19 cellular contexts compared by ENCODE assay signal in genomic region chr6:104599821-104600658, GRCh38.
"Had no signal": no experiment of that assay in that cellular context is flagged by ENCODE, and none has a peak within 500 bp of the region (broad histone marks: within the 10 kb centered on the region; RNA-seq: fewer than 3 reads in every experiment).

No MANE protein-coding gene starts in this region.

- H3K9me3 Mint-ChIP-seq: activated naive CD8-positive, alpha-beta T cell treated with anti-CD3 and anti-CD28 coated beads, Interleukin-2, amount 10 ng/mL, durations not matched to agents 7 days and 5 days; stimulated activated effector memory CD8-positive, alpha-beta T cell treated with anti-CD3 and anti-CD28 coated beads, Interleukin-12 subunit alpha, Interleukin-12 subunit beta, amount 100 ng/mL, for 72 hours had no signal

- H3K4me3 ChIP-seq: gastroesophageal sphincter, heart left ventricle, lung, ovary, right lobe of liver, thoracic aorta, upper lobe of right lung had no signal

- H3K27ac Mint-ChIP-seq: activated CD4-positive, alpha-beta T cell treated with anti-CD3 and anti-CD28 coated beads for 36 hours; activated naive CD8-positive, alpha-beta T cell treated with anti-CD3 and anti-CD28 coated beads, Interleukin-2, amount 10 ng/mL, durations not matched to agents 7 days and 5 days; natural killer cell; stimulated activated effector memory CD8-positive, alpha-beta T cell treated with anti-CD3 and anti-CD28 coated beads, Interleukin-12 subunit alpha, Interleukin-12 subunit beta, amount 100 ng/mL, for 72 hours; WTC11 had no signal

- H3K27me3 ChIP-seq: gastroesophageal sphincter, heart left ventricle, ovary, right lobe of liver, upper lobe of right lung had no signal

- H3K27ac ChIP-seq: gastroesophageal sphincter, heart left ventricle, ovary, right lobe of liver, thoracic aorta, upper lobe of right lung had no signal

- DNase-seq: activated CD4-positive, alpha-beta T cell treated with anti-CD3 and anti-CD28 coated beads for 36 hours; activated CD4-positive, alpha-beta T cell treated with anti-CD3 and anti-CD28 coated beads, Interleukin-2, amount 50 U/mL, for 48 hours; activated naive CD8-positive, alpha-beta T cell treated with anti-CD3 and anti-CD28 coated beads, Interleukin-2, amount 10 ng/mL, durations not matched to agents 7 days and 5 days; aorta; heart left ventricle; kidney; natural killer cell; ovary; right lobe of liver; small intestine; stimulated activated CD4-positive, alpha-beta T cell treated with anti-CD3 and anti-CD28 coated beads, Interleukin-4, amount 100 ng/mL, for 24 hours; T1000; upper lobe of right lung had no signal

- H3K36me3 Mint-ChIP-seq: activated naive CD8-positive, alpha-beta T cell treated with anti-CD3 and anti-CD28 coated beads, Interleukin-2, amount 10 ng/mL, durations not matched to agents 7 days and 5 days; natural killer cell; stimulated activated effector memory CD8-positive, alpha-beta T cell treated with anti-CD3 and anti-CD28 coated beads, Interleukin-12 subunit alpha, Interleukin-12 subunit beta, amount 100 ng/mL, for 72 hours; WTC11 had no signal

- H3K4me3 Mint-ChIP-seq: activated CD4-positive, alpha-beta T cell treated with anti-CD3 and anti-CD28 coated beads for 36 hours; activated naive CD8-positive, alpha-beta T cell treated with anti-CD3 and anti-CD28 coated beads, Interleukin-2, amount 10 ng/mL, durations not matched to agents 7 days and 5 days; natural killer cell; stimulated activated effector memory CD8-positive, alpha-beta T cell treated with anti-CD3 and anti-CD28 coated beads, Interleukin-12 subunit alpha, Interleukin-12 subunit beta, amount 100 ng/mL, for 72 hours; WTC11 had no signal

- H3K9me3 ChIP-seq: gastroesophageal sphincter, heart left ventricle, ovary, right lobe of liver, thoracic aorta, upper lobe of right lung had no signal

- H3K27me3 Mint-ChIP-seq: activated naive CD8-positive, alpha-beta T cell treated with anti-CD3 and anti-CD28 coated beads, Interleukin-2, amount 10 ng/mL, durations not matched to agents 7 days and 5 days had no signal

- ATAC-seq: activated CD4-positive, alpha-beta T cell treated with anti-CD3 and anti-CD28 coated beads for 36 hours; gastroesophageal sphincter; heart left ventricle; left lobe of liver; natural killer cell; right lobe of liver; stimulated activated effector memory CD8-positive, alpha-beta T cell treated with anti-CD3 and anti-CD28 coated beads, Interleukin-12 subunit alpha, Interleukin-12 subunit beta, amount 100 ng/mL, for 72 hours; upper lobe of right lung; WTC11 had no signal

- H3K4me1 Mint-ChIP-seq: natural killer cell had no signal

- H3K36me3 ChIP-seq: gastroesophageal sphincter, heart left ventricle, ovary, right lobe of liver, thoracic aorta, upper lobe of right lung had no signal
